In the genomic region with DNA sequence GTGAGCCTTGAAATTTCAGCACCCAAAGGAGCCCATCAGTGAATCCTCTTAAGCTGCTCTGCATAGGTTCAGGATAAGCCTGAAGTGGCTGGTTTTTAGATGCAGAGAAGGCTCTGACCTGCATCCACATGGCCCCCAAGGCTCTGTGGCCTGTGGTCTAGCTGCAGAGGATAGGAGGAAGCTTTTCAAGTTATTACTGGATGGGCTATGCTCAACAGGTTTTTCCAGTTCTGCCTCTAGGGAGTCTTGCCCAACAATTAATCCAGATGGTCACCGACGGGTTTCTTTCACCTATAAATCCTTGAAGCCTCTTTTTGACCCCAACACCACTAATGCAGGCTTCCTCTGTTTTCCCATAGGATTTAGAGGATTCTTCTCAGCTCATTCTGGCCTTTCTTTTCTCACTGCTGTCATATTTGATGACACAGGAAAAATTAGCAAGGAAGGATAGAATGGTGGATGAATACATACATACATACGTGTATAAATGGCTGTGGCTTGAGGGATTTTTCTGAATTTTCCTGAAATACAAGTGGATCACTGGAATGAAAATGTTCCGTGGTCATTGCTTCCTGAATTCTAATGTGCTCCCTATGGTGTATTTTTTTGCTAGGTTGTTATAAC, we compare ENCODE assay signal across 1 cellular context.
TF ChIP-seq lines count a peak whose summit lies in the region.

No MANE protein-coding gene starts in this region.

TF ChIP-seq in K562, 482 proteins besides CTCF, POLR2A, EP300 and RAD21 (continued from another document):
- TF ChIP-seq ID3 (CRISPR knock-in tag; IDR thresholded peaks at IDR 0.05) (no peak), ID3 (tag; IDR thresholded peaks at IDR 0.05) (no peak), SNRNP70 (optimal IDR thresholded peaks at IDR 0.05; ENCODE audit: low read depth, low read length) (no peak), WHSC1 (IDR thresholded peaks at IDR 0.05; ENCODE audit: low read length) (no peak), POLR3A (IDR thresholded peaks at IDR 0.05; ENCODE audit: borderline replicate concordance, extremely low read depth, insufficient read depth, insufficient read length) (no peak), U2AF1 (optimal IDR thresholded peaks at IDR 0.05; ENCODE audit: low read depth, low read length) (no peak), MAFK (IDR thresholded peaks at IDR 0.05; ENCODE audit: low read length) (peak; percentile 16; the same call in 1 of the 2 replicates), MYNN (IDR thresholded peaks at IDR 0.05) (no peak), MYNN (CRISPR knock-in tag; IDR thresholded peaks at IDR 0.05) (no peak), MAFG (tag; conservative IDR thresholded peaks at IDR 0.05) (peak; percentile 32; the same call in 1 of the 2 replicates), BRD9 (IDR thresholded peaks at IDR 0.05; ENCODE audit: low read depth, partially characterized antibody) (no peak), MAFF (IDR thresholded peaks at IDR 0.05; ENCODE audit: low read length) (peak; percentile 26; the same call in 1 of the 2 replicates), HNRNPLL (IDR thresholded peaks at IDR 0.05; ENCODE audit: low read depth, low read length, poor library complexity, severe bottlenecking) (no peak), ZNF232 (CRISPR knock-in tag; IDR thresholded peaks at IDR 0.05) (no peak)
TF ChIP-seq in K562: peak in this region for 5.
